Comparison of ENCODE assay signal across 19 cellular contexts in the genomic region with DNA sequence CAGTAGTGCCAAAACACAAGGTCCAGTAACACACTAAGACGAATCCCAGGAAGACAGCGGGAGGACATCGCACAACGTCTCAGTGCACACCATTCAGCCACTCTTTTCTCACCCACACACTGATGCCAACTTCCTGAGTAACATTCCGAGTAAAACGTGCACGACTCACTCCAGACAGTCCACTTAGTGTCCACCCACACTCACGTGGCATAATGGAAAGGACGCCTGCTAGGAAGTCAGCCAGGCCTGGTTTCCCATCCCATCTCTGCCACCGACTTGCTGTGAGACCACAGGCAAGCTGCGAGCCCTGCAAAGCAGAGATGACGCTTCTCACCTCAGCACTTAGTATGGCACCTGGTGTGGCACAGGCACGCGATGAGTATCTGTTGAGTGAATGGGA.
"Had no signal": no experiment of that assay in that cellular context is flagged by ENCODE, and none has a peak within 500 bp of the region (broad histone marks: within the 10 kb centered on the region; RNA-seq: fewer than 3 reads in every experiment).

No MANE protein-coding gene starts in this region.

- ATAC-seq: effector memory CD8-positive, alpha-beta T cell; left ventricle myocardium superior; lower lobe of right lung; right lobe of liver; stimulated activated naive CD8-positive, alpha-beta T cell treated with anti-CD3 and anti-CD28 coated beads, Interleukin-15, amount 100 ng/mL, for 72 hours; upper lobe of right lung had no signal

- H3K36me3 ChIP-seq: lower lobe of right lung, neutrophil, right lobe of liver, transverse colon, upper lobe of right lung, uterus had no signal

- H2AFZ ChIP-seq: parathyroid adenoma had no signal

- H3K9me3 ChIP-seq: lower lobe of right lung, neutrophil, right lobe of liver, suprapubic skin, transverse colon, upper lobe of right lung, uterus had no signal

- H3K36me3 Mint-ChIP-seq: immature natural killer cell, natural killer cell had no signal

- H3K27ac ChIP-seq: lower lobe of right lung, neutrophil, parathyroid adenoma, right lobe of liver, suprapubic skin, transverse colon, upper lobe of right lung, uterus had no signal

- H3K4me3 ChIP-seq: lower lobe of right lung, right lobe of liver, suprapubic skin, transverse colon, upper lobe of right lung, uterus had no signal

- H3K4me1 ChIP-seq: lower lobe of right lung, parathyroid adenoma, suprapubic skin, upper lobe of right lung, uterus had no signal

- H3K9me3 Mint-ChIP-seq: effector memory CD8-positive, alpha-beta T cell; immature natural killer cell; natural killer cell; stimulated activated naive CD8-positive, alpha-beta T cell treated with anti-CD3 and anti-CD28 coated beads, Interleukin-15, amount 100 ng/mL, for 72 hours had no signal

- H3K9ac ChIP-seq: parathyroid adenoma had no signal

- H3K27me3 ChIP-seq: neutrophil, right lobe of liver, suprapubic skin, transverse colon, upper lobe of right lung, uterus had no signal

- H3K4me3 Mint-ChIP-seq: effector memory CD8-positive, alpha-beta T cell; immature natural killer cell; natural killer cell; stimulated activated naive CD8-positive, alpha-beta T cell treated with anti-CD3 and anti-CD28 coated beads, Interleukin-15, amount 100 ng/mL, for 72 hours had no signal

- H3K27me3 Mint-ChIP-seq: effector memory CD8-positive, alpha-beta T cell; progenitor cell of endocrine pancreas; stimulated activated naive CD8-positive, alpha-beta T cell treated with anti-CD3 and anti-CD28 coated beads, Interleukin-15, amount 100 ng/mL, for 72 hours had no signal

- H3K4me1 Mint-ChIP-seq: immature natural killer cell; natural killer cell; stimulated activated naive CD8-positive, alpha-beta T cell treated with anti-CD3 and anti-CD28 coated beads, Interleukin-15, amount 100 ng/mL, for 72 hours had no signal

- H3K27ac Mint-ChIP-seq: immature natural killer cell; natural killer cell; progenitor cell of endocrine pancreas; stimulated activated naive CD8-positive, alpha-beta T cell treated with anti-CD3 and anti-CD28 coated beads, Interleukin-15, amount 100 ng/mL, for 72 hours had no signal

- DNase-seq: cortex of kidney; effector memory CD8-positive, alpha-beta T cell; immature natural killer cell; left ventricle myocardium superior; lower lobe of right lung; natural killer cell; right lobe of liver; small intestine; stimulated activated CD4-positive, alpha-beta T cell treated with anti-CD3 and anti-CD28 coated beads, Interleukin-15, amount 100 ng/mL, for 24 hours; stimulated activated CD4-positive, alpha-beta T cell treated with anti-CD3 and anti-CD28 coated beads, Interleukin-2, amount 100 ng/mL, for 48 hours; stimulated activated naive CD4-positive, alpha-beta T cell; stimulated activated naive CD8-positive, alpha-beta T cell treated with anti-CD3 and anti-CD28 coated beads, Interleukin-15, amount 100 ng/mL, for 72 hours; transverse colon; upper lobe of right lung; uterus had no signal
